ENCODE assay signal across 15 cellular contexts in the genomic region with DNA sequence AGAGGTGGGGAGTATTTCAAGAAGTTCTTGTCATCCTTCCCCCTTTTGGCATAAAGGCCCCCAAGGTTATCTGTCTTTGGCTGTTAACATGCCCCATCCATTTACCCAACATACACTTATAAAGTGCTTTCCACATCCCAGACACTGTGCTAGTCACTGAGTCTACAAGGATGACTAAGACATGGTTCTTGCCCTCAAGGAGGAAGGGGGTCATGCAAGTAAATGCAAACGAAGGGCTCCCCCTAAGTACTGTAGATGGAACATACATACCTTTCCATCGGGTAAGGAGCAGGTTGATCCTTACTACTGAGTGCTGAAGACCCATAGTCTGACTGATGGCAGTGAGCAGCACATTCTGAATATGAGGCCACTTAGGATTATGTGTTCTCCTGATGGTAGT. TPM values are rescaled to one million over a fixed set of nuclear protein-coding genes. Genes with fewer than 3 reads are reported as not detected.
DNase-seq lines count a peak whose midpoint lies in the region; ATAC-seq and TF ChIP-seq lines count a peak whose summit lies in the region.
"Had no signal": no experiment of that assay in that cellular context is flagged by ENCODE, and none has a peak within 500 bp of the region (broad histone marks: within the 10 kb centered on the region; RNA-seq: fewer than 3 reads in every experiment).

No MANE protein-coding gene starts in this region.

- H3K27me3 ChIP-seq in GM23338 (ENCODE audit: insufficient read depth), result no peaks in the 10 kb centered on the region
- no peaks in the 10 kb centered on the region for H3K27me3 ChIP-seq in A673 (replicated peaks; ENCODE audit: insufficient read depth, low read depth, low read length, poor library complexity)
- H3K27me3 ChIP-seq: upper lobe of left lung had no signal

- intact Hi-C loops in Calu3 (cut with micrococcal nuclease; ENCODE audit: unreplicated experiment), result no loop called here
- intact Hi-C loops in A673 (cut with micrococcal nuclease; ENCODE audit: unreplicated experiment), result no loop called here

- DNase-seq in Calu3, result peak; percentile 2
- DNase-seq in GM23338 (ENCODE audit: low spot score), result no peak
- DNase-seq in SW480 (ENCODE audit: low spot score), result peak; percentile 18
- peak; percentile 7 to 24 for DNase-seq in erythroblast (lab: John Stamatoyannopoulos, UW)
- DNase-seq in activated effector memory CD4-positive, alpha-beta T cell treated with Interleukin-2 at 50 U/mL for 16 hours, result no peak
- no peak for DNase-seq in A673 (ENCODE audit: low spot score)
- DNase-seq: foreskin melanocyte, left ventricle myocardium inferior, NCI-H187, upper lobe of left lung had no signal

- no peaks in the 10 kb centered on the region for H3K9me3 ChIP-seq in A673 (ENCODE audit: low read depth, low read length, poor library complexity, severe bottlenecking)
- H3K9me3 ChIP-seq: HAP-1, left ventricle myocardium inferior, upper lobe of left lung had no signal

- H2AFZ ChIP-seq in GM23338, result no peak overlapping the region

- no peak overlapping the region for H3K4me3 Mint-ChIP-seq in Calu3 (ENCODE audit: low read depth, unreplicated experiment)
- H3K4me3 Mint-ChIP-seq in GM23338, result no peak overlapping the region

- H3K9me3 Mint-ChIP-seq in Calu3 (ENCODE audit: low read depth, unreplicated experiment) (no peaks in the 10 kb centered on the region), GM23338 (no peaks in the 10 kb centered on the region)

- TF ChIP-seq POLR2A in erythroblast (IDR thresholded peaks at IDR 0.05; ENCODE audit: low read length), result no peak

- H3K36me3 Mint-ChIP-seq in Calu3 (ENCODE audit: insufficient read depth, unreplicated experiment) (no peaks in the 10 kb centered on the region), GM23338 (ENCODE audit: low read depth) (no peaks in the 10 kb centered on the region)

- H3K27ac Mint-ChIP-seq in Calu3 (ENCODE audit: unreplicated experiment) (no peak overlapping the region), GM23338 (no peak overlapping the region)
- H3K27ac Mint-ChIP-seq: progenitor cell of endocrine pancreas had no signal

- H4K20me1 ChIP-seq in GM23338 (replicated peaks; ENCODE audit: insufficient read depth), result no peaks in the 10 kb centered on the region

- H3K27me3 Mint-ChIP-seq in Calu3 (ENCODE audit: unreplicated experiment) (no peaks in the 10 kb centered on the region), GM23338 (ENCODE audit: insufficient read depth, low read depth, poor library complexity) (peaks cover 2% of the 10 kb centered on the region)
- H3K27me3 Mint-ChIP-seq: progenitor cell of endocrine pancreas had no signal

- BruUV-seq in Calu3 (replicated peaks; lab: Mats Ljungman, UMichigan) (no TSS peak), A673 (replicated peaks; lab: Mats Ljungman, UMichigan) (no TSS peak)

- no peak overlapping the region for H3K4me2 ChIP-seq in GM23338

- H3F3A ChIP-seq in GM23338 (replicated peaks; ENCODE audit: low read depth), result no peaks in the 10 kb centered on the region

- no peak for TF ChIP-seq CTCF in Calu3 (IDR thresholded peaks at IDR 0.05; ENCODE audit: unreplicated experiment)
- TF ChIP-seq CTCF in GM23338 (conservative IDR thresholded peaks at IDR 0.05; ENCODE audit: low read depth in 2 of 2), result peak; percentile 20 to 31; a peak in 1 of 4 replicates
- no peak for TF ChIP-seq CTCF in A673 (conservative IDR thresholded peaks at IDR 0.05; ENCODE audit: low read depth, low read length)

- CTCF ChIA-PET in Calu3 (lab: Charles Lee) (no interaction called here), A673 (lab: Charles Lee) (no interaction called here)

- peaks cover 5% of the 10 kb centered on the region for H3K4me1 ChIP-seq in GM23338 (ENCODE audit: insufficient read depth)
- H3K4me1 ChIP-seq in A673 (ENCODE audit: insufficient read depth, low read length, poor library complexity, severe bottlenecking), result no peaks in the 10 kb centered on the region
- H3K4me1 ChIP-seq: HAP-1 had no signal

- H3K27ac ChIP-seq in GM23338 (ENCODE audit: low read depth) (no peak overlapping the region), A673 (ENCODE audit: low read depth, low read length, poor library complexity, severe bottlenecking) (no peak overlapping the region)
- H3K27ac ChIP-seq: left ventricle myocardium inferior, upper lobe of left lung had no signal

- no peaks in the 10 kb centered on the region for H3K9me2 ChIP-seq in GM23338 (ENCODE audit: insufficient read depth)

- no peaks in the 10 kb centered on the region; the same call in 1 of the 2 replicates for H3K79me2 ChIP-seq in GM23338 (replicated peaks; ENCODE audit: insufficient read depth)

- H3K4me1 Mint-ChIP-seq in Calu3 (ENCODE audit: low read depth, unreplicated experiment) (peaks cover 18% of the 10 kb centered on the region), GM23338 (peaks cover 7% of the 10 kb centered on the region)

- no peak overlapping the region for H3K4me3 ChIP-seq in GM23338
- no peak overlapping the region for H3K4me3 ChIP-seq in A673 (ENCODE audit: low read depth, low read length, poor library complexity, severe bottlenecking)
- H3K4me3 ChIP-seq: HAP-1, left ventricle myocardium inferior, upper lobe of left lung had no signal

- ATAC-seq in GM23338 (peak; percentile 59), GM18873 (IDR thresholded peaks at IDR 0.05; ENCODE audit: low FRiP score, unreplicated experiment) (no peak), HG02588 (IDR thresholded peaks at IDR 0.05; ENCODE audit: unreplicated experiment) (no peak)
- ATAC-seq: Panc1 had no signal

- POLR2A ChIA-PET in A673 (lab: Charles Lee; ENCODE audit: low non-redundant PET), result no interaction called here

- no peaks in the 10 kb centered on the region for H3K36me3 ChIP-seq in GM23338 (ENCODE audit: insufficient read depth)
- no peaks in the 10 kb centered on the region for H3K36me3 ChIP-seq in A673 (ENCODE audit: insufficient read depth, low read length, poor library complexity, severe bottlenecking)

TF ChIP-seq in GM23338, 12 proteins besides CTCF, POLR2A, EP300 and RAD21:
- TF ChIP-seq ZNF114 (CRISPR knock-in tag; IDR thresholded peaks at IDR 0.05) (no peak), STAT1 (IDR thresholded peaks at IDR 0.05; ENCODE audit: unreplicated experiment) (no peak), EZH2 (IDR thresholded peaks at IDR 0.05; ENCODE audit: low read depth, unreplicated experiment) (no peak), POLR2AphosphoS5 (IDR thresholded peaks at IDR 0.05; ENCODE audit: low read depth) (no peak), NANOG (IDR thresholded peaks at IDR 0.05; ENCODE audit: borderline replicate concordance) (no peak), REST (IDR thresholded peaks at IDR 0.05; ENCODE audit: unreplicated experiment) (no peak)
- TF ChIP-seq, protein P1, sequence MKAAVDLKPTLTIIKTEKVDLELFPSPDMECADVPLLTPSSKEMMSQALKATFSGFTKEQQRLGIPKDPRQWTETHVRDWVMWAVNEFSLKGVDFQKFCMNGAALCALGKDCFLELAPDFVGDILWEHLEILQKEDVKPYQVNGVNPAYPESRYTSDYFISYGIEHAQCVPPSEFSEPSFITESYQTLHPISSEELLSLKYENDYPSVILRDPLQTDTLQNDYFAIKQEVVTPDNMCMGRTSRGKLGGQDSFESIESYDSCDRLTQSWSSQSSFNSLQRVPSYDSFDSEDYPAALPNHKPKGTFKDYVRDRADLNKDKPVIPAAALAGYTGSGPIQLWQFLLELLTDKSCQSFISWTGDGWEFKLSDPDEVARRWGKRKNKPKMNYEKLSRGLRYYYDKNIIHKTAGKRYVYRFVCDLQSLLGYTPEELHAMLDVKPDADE (IDR thresholded peaks at IDR 0.05), result no peak

RNA-seq across cellular contexts. Expression of gene HECA, which starts 38.3 kb away (rescaled TPM):
- 7.1 and 7.5 TPM in 2 replicates for total RNA-seq in Calu3 (2022)
- 8.1 and 8.5 TPM in 2 replicates for total RNA-seq in GM23338 (2014; rRNA removed; shearing (Covaris generic))
- polyA plus RNA-seq in GM23338 (2016; fragmentation: Nextera tagmentation; extraction: Ambion mirVana), result 2.4 and 2.7 TPM in 2 replicates
- total RNA-seq in A673 (2021), result 14.3 and 15.3 TPM in 2 replicates

Comparison
In these comparisons a context has a peak if more than half of its experiments do, and no peak if none do; other contexts are left out.
1. DNase-seq: peak in Calu3 (single experiment), SW480 (single experiment) and erythroblast (2 of 2); none in GM23338 (single experiment), activated effector memory CD4-positive, alpha-beta T cell treated with Interleukin-2 at 50 U/mL for 16 hours (single experiment) and A673 (single experiment).
2. CTCF ChIP-seq: peak in GM23338 (2 of 2); none in Calu3 (single experiment) and A673 (single experiment).